Comparison of ENCODE assay signal across 1 cellular context in genomic region chr2:65159921-65160320, GRCh38.
TF ChIP-seq lines count a peak whose summit lies in the region.

No MANE protein-coding gene starts in this region.

TF ChIP-seq in GM12878, 131 proteins besides CTCF, POLR2A, EP300 and RAD21:
- TF ChIP-seq, protein P1, sequence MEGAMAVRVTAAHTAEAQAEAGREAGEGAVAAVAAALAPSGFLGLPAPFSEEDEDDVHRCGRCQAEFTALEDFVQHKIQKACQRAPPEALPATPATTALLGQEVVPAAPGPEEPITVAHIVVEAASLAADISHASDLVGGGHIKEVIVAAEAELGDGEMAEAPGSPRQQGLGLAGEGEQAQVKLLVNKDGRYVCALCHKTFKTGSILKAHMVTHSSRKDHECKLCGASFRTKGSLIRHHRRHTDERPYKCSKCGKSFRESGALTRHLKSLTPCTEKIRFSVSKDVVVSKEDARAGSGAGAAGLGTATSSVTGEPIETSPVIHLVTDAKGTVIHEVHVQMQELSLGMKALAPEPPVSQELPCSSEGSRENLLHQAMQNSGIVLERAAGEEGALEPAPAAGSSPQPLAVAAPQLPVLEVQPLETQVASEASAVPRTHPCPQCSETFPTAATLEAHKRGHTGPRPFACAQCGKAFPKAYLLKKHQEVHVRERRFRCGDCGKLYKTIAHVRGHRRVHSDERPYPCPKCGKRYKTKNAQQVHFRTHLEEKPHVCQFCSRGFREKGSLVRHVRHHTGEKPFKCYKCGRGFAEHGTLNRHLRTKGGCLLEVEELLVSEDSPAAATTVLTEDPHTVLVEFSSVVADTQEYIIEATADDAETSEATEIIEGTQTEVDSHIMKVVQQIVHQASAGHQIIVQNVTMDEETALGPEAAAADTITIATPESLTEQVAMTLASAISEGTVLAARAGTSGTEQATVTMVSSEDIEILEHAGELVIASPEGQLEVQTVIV (IDR thresholded peaks at IDR 0.05; ENCODE audit: borderline replicate concordance, partially characterized antibody), result no peak
- TF ChIP-seq, protein P2, sequence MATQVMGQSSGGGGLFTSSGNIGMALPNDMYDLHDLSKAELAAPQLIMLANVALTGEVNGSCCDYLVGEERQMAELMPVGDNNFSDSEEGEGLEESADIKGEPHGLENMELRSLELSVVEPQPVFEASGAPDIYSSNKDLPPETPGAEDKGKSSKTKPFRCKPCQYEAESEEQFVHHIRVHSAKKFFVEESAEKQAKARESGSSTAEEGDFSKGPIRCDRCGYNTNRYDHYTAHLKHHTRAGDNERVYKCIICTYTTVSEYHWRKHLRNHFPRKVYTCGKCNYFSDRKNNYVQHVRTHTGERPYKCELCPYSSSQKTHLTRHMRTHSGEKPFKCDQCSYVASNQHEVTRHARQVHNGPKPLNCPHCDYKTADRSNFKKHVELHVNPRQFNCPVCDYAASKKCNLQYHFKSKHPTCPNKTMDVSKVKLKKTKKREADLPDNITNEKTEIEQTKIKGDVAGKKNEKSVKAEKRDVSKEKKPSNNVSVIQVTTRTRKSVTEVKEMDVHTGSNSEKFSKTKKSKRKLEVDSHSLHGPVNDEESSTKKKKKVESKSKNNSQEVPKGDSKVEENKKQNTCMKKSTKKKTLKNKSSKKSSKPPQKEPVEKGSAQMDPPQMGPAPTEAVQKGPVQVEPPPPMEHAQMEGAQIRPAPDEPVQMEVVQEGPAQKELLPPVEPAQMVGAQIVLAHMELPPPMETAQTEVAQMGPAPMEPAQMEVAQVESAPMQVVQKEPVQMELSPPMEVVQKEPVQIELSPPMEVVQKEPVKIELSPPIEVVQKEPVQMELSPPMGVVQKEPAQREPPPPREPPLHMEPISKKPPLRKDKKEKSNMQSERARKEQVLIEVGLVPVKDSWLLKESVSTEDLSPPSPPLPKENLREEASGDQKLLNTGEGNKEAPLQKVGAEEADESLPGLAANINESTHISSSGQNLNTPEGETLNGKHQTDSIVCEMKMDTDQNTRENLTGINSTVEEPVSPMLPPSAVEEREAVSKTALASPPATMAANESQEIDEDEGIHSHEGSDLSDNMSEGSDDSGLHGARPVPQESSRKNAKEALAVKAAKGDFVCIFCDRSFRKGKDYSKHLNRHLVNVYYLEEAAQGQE (IDR thresholded peaks at IDR 0.05; ENCODE audit: low read depth, low read length), result no peak
- TF ChIP-seq POLR2AphosphoS5 (IDR thresholded peaks at IDR 0.05; ENCODE audit: low read length), result no peak
- no peak for TF ChIP-seq WRNIP1 (IDR thresholded peaks at IDR 0.05; ENCODE audit: borderline replicate concordance, low read depth, low read length)
- no peak for TF ChIP-seq NFIC (IDR thresholded peaks at IDR 0.05; ENCODE audit: low read depth, low read length)
- no peak for TF ChIP-seq MYC (IDR thresholded peaks at IDR 0.05; ENCODE audit: insufficient read depth, insufficient read length, insufficient replicate concordance, low read length, severe bottlenecking)
- no peak for TF ChIP-seq IRF5 (IDR thresholded peaks at IDR 0.05; ENCODE audit: borderline replicate concordance)
- TF ChIP-seq BACH1 (IDR thresholded peaks at IDR 0.05; ENCODE audit: borderline replicate concordance), result no peak
- TF ChIP-seq TBL1XR1 (IDR thresholded peaks at IDR 0.05; ENCODE audit: low read depth, low read length), result no peak
- TF ChIP-seq SRF (IDR thresholded peaks at IDR 0.05; ENCODE audit: low read depth in 2 of 2, low read length in 2 of 2), result no peak
- no peak for TF ChIP-seq CEBPB (IDR thresholded peaks at IDR 0.05; ENCODE audit: borderline replicate concordance in 1 of 2, low read depth in 2 of 2, low read length in 2 of 2)
- TF ChIP-seq USF2 (IDR thresholded peaks at IDR 0.05; ENCODE audit: borderline replicate concordance, low read depth, low read length), result no peak
- no peak for TF ChIP-seq ZNF207 (IDR thresholded peaks at IDR 0.05; ENCODE audit: borderline replicate concordance)
